16 cellular contexts compared by ENCODE assay signal in genomic region chr17:6027342-6028024, GRCh38. TPM values are rescaled to one million over a fixed set of nuclear protein-coding genes. Genes with fewer than 3 reads are reported as not detected.
"Had no signal": no experiment of that assay in that cellular context is flagged by ENCODE, and none has a peak within 500 bp of the region (broad histone marks: within the 10 kb centered on the region; RNA-seq: fewer than 3 reads in every experiment).

No MANE protein-coding gene starts in this region.

- H3K27me3 ChIP-seq: ascending aorta, testis had no signal

- ATAC-seq: activated CD8-positive, alpha-beta memory T cell treated with anti-CD3 and anti-CD28 coated beads, Interleukin-2, amount 10 ng/mL, durations not matched to agents 7 days and 5 days; esophagus mucosa; gastrocnemius medialis; T-cell; WTC11 had no signal

- H3K4me1 ChIP-seq: ascending aorta, right lobe of liver, testis had no signal

- H3K36me3 ChIP-seq: ascending aorta, gastrocnemius medialis, right lobe of liver had no signal

- H3K4me3 ChIP-seq: ascending aorta, gastrocnemius medialis, right lobe of liver, testis had no signal

- DNase-seq: activated CD4-positive, alpha-beta memory T cell treated with anti-CD3 and anti-CD28 coated beads, Interleukin-2, amount 10 ng/mL, durations not matched to agents 7 days and 5 days; activated CD4-positive, alpha-beta T cell treated with anti-CD3 and anti-CD28 coated beads for 4 hours; activated CD8-positive, alpha-beta memory T cell treated with anti-CD3 and anti-CD28 coated beads, Interleukin-2, amount 10 ng/mL, durations not matched to agents 7 days and 5 days; activated naive CD4-positive, alpha-beta T cell treated with anti-CD3 and anti-CD28 coated beads, Interleukin-2, amount 10 ng/mL, durations not matched to agents 7 days and 5 days; activated T-cell treated with anti-CD3 and anti-CD28 coated beads, Interleukin-2, amount 50 U/mL, for 1 hour; effector CD8-positive, alpha-beta T cell; gastrocnemius medialis; kidney glomerular epithelial cell; mesenchymal stem cell; stimulated activated CD4-positive, alpha-beta T cell treated with anti-CD3 and anti-CD28 coated beads, Interleukin-4, amount 100 ng/mL, for 4 hours; T-cell; testis had no signal

- H3K9me3 ChIP-seq: ascending aorta, gastrocnemius medialis, right lobe of liver, testis had no signal

- H3K27ac ChIP-seq: ascending aorta, gastrocnemius medialis, right lobe of liver, testis had no signal

RNA-seq across cellular contexts. Expression of gene WSCD1, which starts 42.7 kb away (rescaled TPM):
- total RNA-seq: activated CD4-positive, alpha-beta memory T cell treated with anti-CD3 and anti-CD28 coated beads, Interleukin-2, amount 10 ng/mL, durations not matched to agents 7 days and 5 days had no signal
